26 cellular contexts compared by ENCODE assay signal in the genomic region with DNA sequence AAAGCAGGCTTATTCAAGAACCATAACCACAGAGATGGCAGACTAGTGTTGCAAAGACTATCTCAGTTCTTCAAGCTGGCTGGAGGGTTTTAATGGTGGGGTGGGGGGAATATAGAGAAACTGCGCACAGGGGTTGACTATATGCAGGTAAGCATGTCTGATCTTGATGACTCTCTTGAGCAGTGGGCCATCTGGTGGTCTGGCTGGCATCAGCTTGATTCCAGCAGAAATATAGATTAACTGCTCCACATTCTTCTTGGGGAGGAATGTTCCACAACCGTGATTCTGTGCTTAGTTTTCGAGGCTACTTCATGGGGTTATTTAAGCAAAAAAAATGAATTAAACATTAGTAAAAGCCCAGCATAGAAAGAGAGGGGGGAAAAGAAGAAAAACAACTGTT.
A peak's percentile ranks its signal among the peaks of the same experiment; 100 is the strongest.
DNase-seq lines count a peak whose midpoint lies in the region; TF ChIP-seq lines count a peak whose summit lies in the region.
"Had no signal": no experiment of that assay in that cellular context is flagged by ENCODE, and none has a peak within 500 bp of the region (broad histone marks: within the 10 kb centered on the region; RNA-seq: fewer than 3 reads in every experiment).

No MANE protein-coding gene starts in this region.

- no peak overlapping the region for H2BK20ac ChIP-seq in H9 (ENCODE audit: low read depth, low read length, poor library complexity, severe bottlenecking)

- H3K27me3 ChIP-seq in H9 (ENCODE audit: insufficient read depth, low read length) (no peaks in the 10 kb centered on the region), endodermal cell (ENCODE audit: control insufficient read depth, insufficient read depth, low read length, poor library complexity, severe bottlenecking) (no peaks in the 10 kb centered on the region)
- H3K27me3 ChIP-seq: SJCRH30 had no signal

- H3K9ac ChIP-seq in H9 (ENCODE audit: extremely low read depth, insufficient read length, low read length) (no peak overlapping the region), endodermal cell (ENCODE audit: extremely low read depth, low read length, poor library complexity, severe bottlenecking) (no peak overlapping the region)

- H3K27ac ChIP-seq in H9 (ENCODE audit: insufficient read length, low read depth, low read length) (no peak overlapping the region), endodermal cell (ENCODE audit: low read depth, low read length) (no peak overlapping the region)
- H3K27ac ChIP-seq: SJCRH30 had no signal

- H3K23me2 ChIP-seq in H9 (ENCODE audit: insufficient read length, low read depth, low read length, poor library complexity, severe bottlenecking), result no peaks in the 10 kb centered on the region

- no peak overlapping the region for H3K4me2 ChIP-seq in H9 (ENCODE audit: insufficient read depth, insufficient read length, low read length)

- H4K8ac ChIP-seq in H9 (replicated peaks; ENCODE audit: insufficient read length, low read depth, low read length), result no peak overlapping the region

- no peaks in the 10 kb centered on the region for H3K79me1 ChIP-seq in H9 (ENCODE audit: insufficient read depth, low read depth, low read length, poor library complexity, severe bottlenecking)

- H3K9me3 Mint-ChIP-seq in H9, result peaks cover 4% of the 10 kb centered on the region in 2 experiments; a peak in 4 of 5 replicates
- peaks cover 3% of the 10 kb centered on the region for H3K9me3 Mint-ChIP-seq in endodermal cell
- peaks cover 11% of the 10 kb centered on the region for H3K9me3 Mint-ChIP-seq in activated CD4-positive, alpha-beta T cell treated with anti-CD3 and anti-CD28 coated beads, Interleukin-2, amount 10 ng/mL, durations not matched to agents 7 days and 5 days

- H3K27ac Mint-ChIP-seq in H9, result no peak overlapping the region
- H3K27ac Mint-ChIP-seq in endodermal cell, result no peak overlapping the region
- no peak overlapping the region for H3K27ac Mint-ChIP-seq in activated CD4-positive, alpha-beta T cell treated with anti-CD3 and anti-CD28 coated beads, Interleukin-2, amount 10 ng/mL, durations not matched to agents 7 days and 5 days
- H3K27ac Mint-ChIP-seq: CD8-positive, alpha-beta T cell; T-cell had no signal

- H3K4me3 Mint-ChIP-seq in H9, result no peak overlapping the region
- no peak overlapping the region for H3K4me3 Mint-ChIP-seq in endodermal cell
- no peak overlapping the region for H3K4me3 Mint-ChIP-seq in activated CD4-positive, alpha-beta T cell treated with anti-CD3 and anti-CD28 coated beads, Interleukin-2, amount 10 ng/mL, durations not matched to agents 7 days and 5 days
- H3K4me3 Mint-ChIP-seq: CD8-positive, alpha-beta T cell; T-cell had no signal

- H3K4me3 ChIP-seq in endodermal cell (ENCODE audit: low read length), result no peak overlapping the region
- H3K4me3 ChIP-seq: GM12878, SJCRH30 had no signal

- no peaks in the 10 kb centered on the region for H3K79me2 ChIP-seq in H9 (ENCODE audit: insufficient read depth, low read length)

- no peak overlapping the region for H2BK12ac ChIP-seq in H9 (ENCODE audit: insufficient read length, low read depth, low read length)

- no peak overlapping the region for H3K4ac ChIP-seq in H9 (ENCODE audit: low read depth, low read length)

- no peaks in the 10 kb centered on the region for H3K4me1 Mint-ChIP-seq in H9
- no peaks in the 10 kb centered on the region for H3K4me1 Mint-ChIP-seq in endodermal cell
- H3K4me1 Mint-ChIP-seq in activated CD4-positive, alpha-beta T cell treated with anti-CD3 and anti-CD28 coated beads, Interleukin-2, amount 10 ng/mL, durations not matched to agents 7 days and 5 days, result no peaks in the 10 kb centered on the region
- H3K4me1 Mint-ChIP-seq: T-cell had no signal

- POLR2A ChIA-PET in activated CD4-positive, alpha-beta T cell treated with anti-CD3 and anti-CD28 coated beads, Interleukin-2, amount 10 ng/mL, durations not matched to agents 7 days and 5 days (lab: Charles Lee), result no interaction called here

- H3K56ac ChIP-seq in H9 (ENCODE audit: insufficient read length, low read depth, low read length), result no peak overlapping the region

- H3K23ac ChIP-seq in H9 (ENCODE audit: insufficient read length, low read depth, low read length), result no peak overlapping the region

- no peaks in the 10 kb centered on the region for H4K20me1 ChIP-seq in H9 (ENCODE audit: control insufficient read depth, insufficient read depth, insufficient read length)

- H3K36me3 ChIP-seq in endodermal cell (ENCODE audit: control insufficient read depth, insufficient read depth, low read length), result no peaks in the 10 kb centered on the region
- H3K36me3 ChIP-seq: SJCRH30 had no signal

- no peaks in the 10 kb centered on the region for H3K4me1 ChIP-seq in H9 (ENCODE audit: insufficient read depth, low read length)
- no peaks in the 10 kb centered on the region for H3K4me1 ChIP-seq in endodermal cell (ENCODE audit: control insufficient read depth, insufficient read depth, low read length)
- H3K4me1 ChIP-seq: Caco-2, SJCRH30 had no signal

- no peaks in the 10 kb centered on the region for H3K9me3 ChIP-seq in H9 (ENCODE audit: control insufficient read depth, low read depth, low read length)
- peaks cover 19% of the 10 kb centered on the region for H3K9me3 ChIP-seq in endodermal cell (ENCODE audit: control insufficient read depth, low read length)
- H3K9me3 ChIP-seq: SJCRH30 had no signal

- peaks cover 0 to 2% (median 0%) of the 10 kb centered on the region in 3 experiments; a peak in 1 of 7 replicates for H3K36me3 Mint-ChIP-seq in H9 (ENCODE audit: insufficient read depth in 1 of 3, low read depth in 3 of 3)
- no peaks in the 10 kb centered on the region for H3K36me3 Mint-ChIP-seq in endodermal cell (ENCODE audit: low read depth)
- no peaks in the 10 kb centered on the region for H3K36me3 Mint-ChIP-seq in activated CD4-positive, alpha-beta T cell treated with anti-CD3 and anti-CD28 coated beads, Interleukin-2, amount 10 ng/mL, durations not matched to agents 7 days and 5 days (ENCODE audit: low read depth)
- H3K36me3 Mint-ChIP-seq: CD8-positive, alpha-beta T cell; T-cell had no signal

- H2BK5ac ChIP-seq in H9 (ENCODE audit: insufficient read length, low read length), result no peak overlapping the region

- DNase-seq in NCI-H82 (lab: John Stamatoyannopoulos, UW), result peak; percentile 11
- DNase-seq in NCI-H82 treated with DMSO at 0.1 percent for 48 hours (lab: John Stamatoyannopoulos, UW; ENCODE audit: unreplicated experiment), result no peak
- DNase-seq in H9, result peak; percentile 29
- DNase-seq in endodermal cell, result no peak
- DNase-seq in T-helper 1 cell, result no peak
- no peak for DNase-seq in activated CD4-positive, alpha-beta T cell treated with anti-CD3 and anti-CD28 coated beads, Interleukin-2, amount 10 ng/mL, durations not matched to agents 7 days and 5 days
- DNase-seq in stimulated activated CD4-positive, alpha-beta T cell treated with anti-CD3 and anti-CD28 coated beads, Interleukin-1b, Interleukin-23, amount 100 ng/mL, for 48 hours, result no peak
- DNase-seq: AML-193; C1 segment of cervical spinal cord; CD8-positive, alpha-beta T cell; DMS79; EL; GDM1; Karpas-422; NCI-H1105; NCI-H1436 treated with DMSO at 0.1 percent for 48 hours; NCI-H187 treated with DMSO at 0.1 percent for 48 hours; NCI-H2107; NCI-H446; NCI-H524 treated with DMSO at 0.1 percent for 48 hours; NK-92 treated with Interleukin-12 subunit alpha and Interleukin-12 subunit beta, amount 100 ng/mL, for 24 hours; PC-3; SJCRH30; T-cell had no signal

- H2AFZ ChIP-seq in H9 (ENCODE audit: low read length), result no peak overlapping the region

- no CpG with 5 or more reads among the region's 3 CpGs for WGBS in H9 (ENCODE audit: extremely low coverage, insufficient read length, low lambda C conversion rate)
- WGBS in endodermal cell (ENCODE audit: insufficient coverage in 1 of 2, insufficient read length in 1 of 2), 2 experiments, result 62 to 90% methylated on average over 2 to 3 of the region's 3 CpGs

- H3K27me3 Mint-ChIP-seq in H9 (ENCODE audit: low read depth), result no peaks in the 10 kb centered on the region
- H3K27me3 Mint-ChIP-seq in endodermal cell (ENCODE audit: insufficient read depth), result no peaks in the 10 kb centered on the region
- no peaks in the 10 kb centered on the region for H3K27me3 Mint-ChIP-seq in activated CD4-positive, alpha-beta T cell treated with anti-CD3 and anti-CD28 coated beads, Interleukin-2, amount 10 ng/mL, durations not matched to agents 7 days and 5 days
- H3K27me3 Mint-ChIP-seq: T-cell had no signal

- H3K18ac ChIP-seq in H9 (ENCODE audit: insufficient read length, low read depth, low read length), result no peak overlapping the region

- no peak overlapping the region for H2BK120ac ChIP-seq in H9 (ENCODE audit: low read depth, low read length, poor library complexity, severe bottlenecking)

- no peak overlapping the region for H3T11ph ChIP-seq in H9 (ENCODE audit: low read length)

- H2BK15ac ChIP-seq in H9 (ENCODE audit: low read depth, low read length), result no peak overlapping the region

- no peak overlapping the region for H2AK5ac ChIP-seq in H9 (ENCODE audit: insufficient read length, low read length)

- CTCF ChIA-PET in activated CD4-positive, alpha-beta T cell treated with anti-CD3 and anti-CD28 coated beads, Interleukin-2, amount 10 ng/mL, durations not matched to agents 7 days and 5 days (lab: Charles Lee), result no interaction called here

- no peak overlapping the region for H4K91ac ChIP-seq in H9 (ENCODE audit: insufficient read length, low read depth, low read length)

- H3K14ac ChIP-seq in H9 (ENCODE audit: insufficient read depth, low read length), result no peak overlapping the region

- TF ChIP-seq CTCF in H9 (conservative IDR thresholded peaks at IDR 0.05), result peak; percentile 31; the same call in 2 of the 3 replicates
- peak; percentile 53 for TF ChIP-seq CTCF in endodermal cell (conservative IDR thresholded peaks at IDR 0.05)

- no peak overlapping the region for H4K5ac ChIP-seq in H9 (ENCODE audit: insufficient read length, low read depth, low read length)

Comparison
In these comparisons a context has a peak if more than half of its experiments do, and no peak if none do; other contexts are left out.
1. DNase-seq: peak in NCI-H82 (single experiment) and H9 (single experiment); none in NCI-H82 treated with DMSO at 0.1 percent for 48 hours (single experiment), endodermal cell (single experiment), T-helper 1 cell (0 of 5), activated CD4-positive, alpha-beta T cell treated with anti-CD3 and anti-CD28 coated beads, Interleukin-2, amount 10 ng/mL, durations not matched to agents 7 days and 5 days (single experiment) and stimulated activated CD4-positive, alpha-beta T cell treated with anti-CD3 and anti-CD28 coated beads, Interleukin-1b, Interleukin-23, amount 100 ng/mL, for 48 hours (single experiment).